In the genomic region with DNA sequence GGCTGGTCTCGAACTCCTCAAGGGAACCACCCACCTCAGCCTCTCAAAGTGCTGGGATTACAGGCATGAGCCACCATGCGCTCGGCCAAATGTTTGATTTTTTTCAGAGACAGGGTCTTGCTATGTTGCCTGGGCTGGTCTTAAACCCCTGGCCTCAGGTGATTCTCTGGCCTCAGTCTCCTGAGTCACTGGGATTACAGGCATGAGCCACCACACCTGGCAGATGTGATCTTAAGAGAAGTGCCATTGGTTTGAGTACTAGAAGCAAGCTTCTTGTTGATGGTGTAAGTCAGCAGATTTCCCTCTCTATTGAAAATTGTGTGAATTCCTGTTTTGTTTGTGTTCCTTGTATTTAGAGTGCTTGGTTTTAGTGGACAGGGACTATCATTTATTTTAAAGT, we compare ENCODE assay signal across 2 cellular contexts.
TF ChIP-seq lines count a peak whose summit lies in the region.

No MANE protein-coding gene starts in this region.

TF ChIP-seq in SK-N-SH, 30 proteins besides CTCF, POLR2A, EP300 and RAD21:
- TF ChIP-seq, protein P1, sequence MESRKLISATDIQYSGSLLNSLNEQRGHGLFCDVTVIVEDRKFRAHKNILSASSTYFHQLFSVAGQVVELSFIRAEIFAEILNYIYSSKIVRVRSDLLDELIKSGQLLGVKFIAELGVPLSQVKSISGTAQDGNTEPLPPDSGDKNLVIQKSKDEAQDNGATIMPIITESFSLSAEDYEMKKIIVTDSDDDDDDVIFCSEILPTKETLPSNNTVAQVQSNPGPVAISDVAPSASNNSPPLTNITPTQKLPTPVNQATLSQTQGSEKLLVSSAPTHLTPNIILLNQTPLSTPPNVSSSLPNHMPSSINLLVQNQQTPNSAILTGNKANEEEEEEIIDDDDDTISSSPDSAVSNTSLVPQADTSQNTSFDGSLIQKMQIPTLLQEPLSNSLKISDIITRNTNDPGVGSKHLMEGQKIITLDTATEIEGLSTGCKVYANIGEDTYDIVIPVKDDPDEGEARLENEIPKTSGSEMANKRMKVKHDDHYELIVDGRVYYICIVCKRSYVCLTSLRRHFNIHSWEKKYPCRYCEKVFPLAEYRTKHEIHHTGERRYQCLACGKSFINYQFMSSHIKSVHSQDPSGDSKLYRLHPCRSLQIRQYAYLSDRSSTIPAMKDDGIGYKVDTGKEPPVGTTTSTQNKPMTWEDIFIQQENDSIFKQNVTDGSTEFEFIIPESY (IDR thresholded peaks at IDR 0.05; ENCODE audit: borderline replicate concordance, low read depth): no peak

TF ChIP-seq in SK-N-SH treated with all-trans-retinoic acid at 6 μM for 48 hours, 23 proteins besides CTCF, POLR2A, EP300 and RAD21:
- TF ChIP-seq RARB (CRISPR knock-in tag; IDR thresholded peaks at IDR 0.05): no peak
- no peak for TF ChIP-seq GLIS3 (CRISPR knock-in tag; IDR thresholded peaks at IDR 0.05)
